ENCODE assay signal across 19 cellular contexts in genomic region chr15:95119041-95119440, GRCh38.
DNase-seq lines count a peak whose midpoint lies in the region; ATAC-seq, FAIRE-seq and TF ChIP-seq lines count a peak whose summit lies in the region.
"Had no signal": no experiment of that assay in that cellular context is flagged by ENCODE, and none has a peak within 500 bp of the region (broad histone marks: within the 10 kb centered on the region; RNA-seq: fewer than 3 reads in every experiment).

No MANE protein-coding gene starts in this region.

- H3K18ac ChIP-seq in H1 (ENCODE audit: extremely low read depth, low read length) = no peak overlapping the region

- TF ChIP-seq RAD21 in H1 (IDR thresholded peaks at IDR 0.05 in 1 of 2, conservative IDR thresholded peaks at IDR 0.05 in 1 of 2; ENCODE audit: low read depth in 2 of 2, low read length in 2 of 2) = no peak

- H3K56ac ChIP-seq in H1 (replicated peaks; ENCODE audit: insufficient read length, low read depth, low read length) = no peak overlapping the region

- H3K9ac ChIP-seq in H1 (replicated peaks in 1 of 4; ENCODE audit: extremely low read depth in 1 of 4, low read depth in 3 of 4, low read length in 3 of 4) = no peak overlapping the region
- H3K9ac ChIP-seq: BLaER1 had no signal

- no peaks in the 10 kb centered on the region for H3K9me3 Mint-ChIP-seq in activated CD8-positive, alpha-beta T cell treated with anti-CD3 and anti-CD28 coated beads, Interleukin-2, amount 10 ng/mL, durations not matched to agents 7 days and 5 days (ENCODE audit: insufficient read depth)

- no peak overlapping the region for H4K5ac ChIP-seq in H1 (ENCODE audit: insufficient read length, low read depth, low read length)

- no peaks in the 10 kb centered on the region for H3K79me1 ChIP-seq in H1 (ENCODE audit: low read depth, low read length)

- no peaks in the 10 kb centered on the region for H3K36me3 ChIP-seq in H1 (ENCODE audit: control insufficient read depth in 2 of 4, insufficient read depth in 4 of 4, low read length in 3 of 4)
- H3K36me3 ChIP-seq: BLaER1 had no signal

- CTCF ChIA-PET in H1 (lab: Charles Lee; ENCODE audit: partially characterized antibody) = no interaction called here
- CTCF ChIA-PET in activated CD8-positive, alpha-beta T cell treated with anti-CD3 and anti-CD28 coated beads, Interleukin-2, amount 10 ng/mL, durations not matched to agents 7 days and 5 days (lab: Charles Lee) = no interaction called here

- no peaks in the 10 kb centered on the region for H3K4me1 ChIP-seq in H1 (replicated peaks in 1 of 4; ENCODE audit: control insufficient read depth in 3 of 4, insufficient read depth in 4 of 4, low read length in 3 of 4)
- H3K4me1 ChIP-seq: BLaER1, Caco-2 had no signal

- 0 out of 2 replicates have a peak overlapping the region, but pooled peaks have one; percentile 52 for H2AFZ ChIP-seq in H1 (ENCODE audit: low read length)

- no peak overlapping the region for H3K23ac ChIP-seq in H1 (ENCODE audit: insufficient read length)

- H3K79me2 ChIP-seq in H1 (ENCODE audit: control insufficient read depth in 1 of 2, insufficient read depth in 2 of 2, low read length in 2 of 2) = no peaks in the 10 kb centered on the region

- peak; percentile 4 for DNase-seq in NOMO-1 treated with DMSO at 0.1 percent for 48 hours (lab: John Stamatoyannopoulos, UW; ENCODE audit: unreplicated experiment)
- DNase-seq in NOMO-1 treated with dmso at 0.1 percent for 144 hours (lab: John Stamatoyannopoulos, UW; ENCODE audit: unreplicated experiment) = no peak
- peak; percentile 27 for DNase-seq in amniotic epithelial cell (ENCODE audit: low read depth)
- DNase-seq in H1 (ENCODE audit: low read depth in 1 of 2, low spot score in 2 of 2) = no peak
- DNase-seq in activated CD8-positive, alpha-beta T cell treated with anti-CD3 and anti-CD28 coated beads, Interleukin-2, amount 10 ng/mL, durations not matched to agents 7 days and 5 days = no peak
- no peak for DNase-seq in HK-2 (ENCODE audit: unreplicated experiment)
- no peak for DNase-seq in left ventricle myocardium superior
- no peak for DNase-seq in KBM-7
- DNase-seq: AML-193; Caco-2; CD8-positive, alpha-beta memory T cell; DND-41; GDM1 had no signal

- no peak overlapping the region for H3K27ac Mint-ChIP-seq in activated CD8-positive, alpha-beta T cell treated with anti-CD3 and anti-CD28 coated beads, Interleukin-2, amount 10 ng/mL, durations not matched to agents 7 days and 5 days
- H3K27ac Mint-ChIP-seq: CD8-positive, alpha-beta memory T cell had no signal

- H2BK12ac ChIP-seq in H1 (ENCODE audit: low read depth, low read length) = no peak overlapping the region

- intact Hi-C loops in left ventricle myocardium superior (cut with micrococcal nuclease) = no loop called here

- H3K27me3 Mint-ChIP-seq in activated CD8-positive, alpha-beta T cell treated with anti-CD3 and anti-CD28 coated beads, Interleukin-2, amount 10 ng/mL, durations not matched to agents 7 days and 5 days (ENCODE audit: low read depth) = no peaks in the 10 kb centered on the region
- H3K27me3 Mint-ChIP-seq: CD8-positive, alpha-beta memory T cell had no signal

- no peak overlapping the region for H4K91ac ChIP-seq in H1 (replicated peaks; ENCODE audit: insufficient read length, low read length)

- TF ChIP-seq EP300 in H1 (IDR thresholded peaks at IDR 0.05; ENCODE audit: borderline replicate concordance in 1 of 2, low read depth in 2 of 2, low read length in 2 of 2) = no peak

- H3K27me3 ChIP-seq in H1 (replicated peaks in 1 of 4; ENCODE audit: control insufficient read depth in 3 of 4, extremely low read depth in 1 of 4, insufficient read depth in 3 of 4, low read length in 3 of 4) = no peaks in the 10 kb centered on the region

- no peak overlapping the region for H2BK120ac ChIP-seq in H1 (replicated peaks; ENCODE audit: low read depth, low read length)

- in situ Hi-C loops in KBM-7 (cut with MboI; ENCODE audit: low pct_unique_long_range_greater_than_20kb, low sequenced_read_pairs) = no loop called here

- H4K20me1 ChIP-seq in H1 (replicated peaks in 1 of 2; ENCODE audit: control insufficient read depth in 1 of 2, insufficient read depth in 2 of 2, low read length in 2 of 2) = no peaks in the 10 kb centered on the region
- H4K20me1 ChIP-seq: BLaER1 had no signal

- no peak for ATAC-seq in activated CD8-positive, alpha-beta T cell treated with anti-CD3 and anti-CD28 coated beads, Interleukin-2, amount 10 ng/mL, durations not matched to agents 7 days and 5 days
- ATAC-seq in left ventricle myocardium superior = no peak
- ATAC-seq: HCT116 had no signal

- H3K4me2 ChIP-seq in H1 (ENCODE audit: insufficient read depth in 1 of 2, low read depth in 2 of 2, low read length in 2 of 2) = no peak overlapping the region
- H3K4me2 ChIP-seq: BLaER1 had no signal

- no peak overlapping the region for H2AK5ac ChIP-seq in H1 (ENCODE audit: low read depth, low read length)

- H2BK5ac ChIP-seq in H1 (ENCODE audit: low read depth, low read length) = no peak overlapping the region

- H3K4me3 ChIP-seq in H1 (ENCODE audit: extremely low read depth in 1 of 4, insufficient read depth in 2 of 4, low read depth in 3 of 4, low read length in 4 of 4) = no peak overlapping the region
- H3K4me3 ChIP-seq: BLaER1 had no signal

- H2BK20ac ChIP-seq in H1 (ENCODE audit: low read length) = no peak overlapping the region

- WGBS in H1 (ENCODE audit: extremely low coverage in 1 of 2, insufficient coverage in 1 of 2, insufficient read length in 1 of 2, insufficient replicate concordance in 2 of 2, low coverage in 1 of 2, low lambda C conversion rate in 2 of 2, missing lambda C conversion rate in 1 of 2), 2 experiments = 96% methylated on average over 3 of the region's 3 CpGs; no CpG with 5 or more reads in 1 of the 2 experiments

- no peak overlapping the region for H3K14ac ChIP-seq in H1 (ENCODE audit: insufficient read length)

- no peaks in the 10 kb centered on the region for H3K36me3 Mint-ChIP-seq in activated CD8-positive, alpha-beta T cell treated with anti-CD3 and anti-CD28 coated beads, Interleukin-2, amount 10 ng/mL, durations not matched to agents 7 days and 5 days (ENCODE audit: low read depth)
- H3K36me3 Mint-ChIP-seq: CD8-positive, alpha-beta memory T cell had no signal

- TF ChIP-seq POLR2A in H1 (IDR thresholded peaks at IDR 0.05; ENCODE audit: control extremely low read depth in 1 of 2, low read depth in 2 of 2, low read length in 2 of 2) = no peak

- no peak overlapping the region for H3K27ac ChIP-seq in H1 (ENCODE audit: low read depth, low read length)
- H3K27ac ChIP-seq: 22Rv1, BLaER1, HL-60 had no signal

- no peaks in the 10 kb centered on the region for H3K4me1 Mint-ChIP-seq in activated CD8-positive, alpha-beta T cell treated with anti-CD3 and anti-CD28 coated beads, Interleukin-2, amount 10 ng/mL, durations not matched to agents 7 days and 5 days (ENCODE audit: low read depth)
- H3K4me1 Mint-ChIP-seq: CD8-positive, alpha-beta memory T cell had no signal

- no peak overlapping the region for H3K4me3 Mint-ChIP-seq in activated CD8-positive, alpha-beta T cell treated with anti-CD3 and anti-CD28 coated beads, Interleukin-2, amount 10 ng/mL, durations not matched to agents 7 days and 5 days
- H3K4me3 Mint-ChIP-seq: CD8-positive, alpha-beta memory T cell had no signal

- no peak overlapping the region for H4K8ac ChIP-seq in H1 (ENCODE audit: extremely low read depth, insufficient read depth, low read length)

- H2BK15ac ChIP-seq in H1 (ENCODE audit: low read length) = no peak overlapping the region

- H3K9me3 ChIP-seq in H1 (ENCODE audit: insufficient read depth in 2 of 2, low read depth in 1 of 2, low read length in 1 of 2) = no peaks in the 10 kb centered on the region
- H3K9me3 ChIP-seq: BLaER1, Caco-2 had no signal

- no peak for TF ChIP-seq CTCF in H1 (IDR thresholded peaks at IDR 0.05; ENCODE audit: control extremely low read depth in 1 of 3, insufficient read depth in 1 of 3, low read depth in 1 of 3, low read length in 3 of 3)

- no peak overlapping the region for H3K4ac ChIP-seq in H1 (replicated peaks; ENCODE audit: insufficient read length, low read depth, low read length)

- FAIRE-seq in H1 (lab: Jason Lieb, UNC) = no peak
- FAIRE-seq: GM12892, H54 had no signal

- POLR2A ChIA-PET in H1 (lab: Charles Lee; ENCODE audit: partially characterized antibody) = no interaction called here
- POLR2A ChIA-PET in activated CD8-positive, alpha-beta T cell treated with anti-CD3 and anti-CD28 coated beads, Interleukin-2, amount 10 ng/mL, durations not matched to agents 7 days and 5 days (lab: Charles Lee) = no interaction called here

- H3K23me2 ChIP-seq in H1 (ENCODE audit: low read depth, low read length) = no peaks in the 10 kb centered on the region

TF ChIP-seq in H1, 55 proteins besides CTCF, POLR2A, EP300 and RAD21:
- TF ChIP-seq HDAC2 (IDR thresholded peaks at IDR 0.05; ENCODE audit: borderline replicate concordance in 1 of 2, low read depth in 2 of 2, low read length in 2 of 2) (no peak), NANOG (IDR thresholded peaks at IDR 0.05; ENCODE audit: insufficient read depth, low read depth, low read length, poor library complexity, severe bottlenecking) (no peak), USF2 (IDR thresholded peaks at IDR 0.05; ENCODE audit: low read length) (no peak), FOSL1 (IDR thresholded peaks at IDR 0.05; ENCODE audit: insufficient read depth, low read depth, low read length) (no peak)

Comparison
In these comparisons a context has a peak if more than half of its experiments do, and no peak if none do; other contexts are left out.
1. DNase-seq: peak in NOMO-1 treated with DMSO at 0.1 percent for 48 hours (single experiment) and amniotic epithelial cell (single experiment); none in NOMO-1 treated with dmso at 0.1 percent for 144 hours (single experiment), H1 (0 of 2), activated CD8-positive, alpha-beta T cell treated with anti-CD3 and anti-CD28 coated beads, Interleukin-2, amount 10 ng/mL, durations not matched to agents 7 days and 5 days (single experiment), HK-2 (single experiment), left ventricle myocardium superior (single experiment) and KBM-7 (single experiment).